ENCODE assay signal across 1 cellular context in the genomic region with DNA sequence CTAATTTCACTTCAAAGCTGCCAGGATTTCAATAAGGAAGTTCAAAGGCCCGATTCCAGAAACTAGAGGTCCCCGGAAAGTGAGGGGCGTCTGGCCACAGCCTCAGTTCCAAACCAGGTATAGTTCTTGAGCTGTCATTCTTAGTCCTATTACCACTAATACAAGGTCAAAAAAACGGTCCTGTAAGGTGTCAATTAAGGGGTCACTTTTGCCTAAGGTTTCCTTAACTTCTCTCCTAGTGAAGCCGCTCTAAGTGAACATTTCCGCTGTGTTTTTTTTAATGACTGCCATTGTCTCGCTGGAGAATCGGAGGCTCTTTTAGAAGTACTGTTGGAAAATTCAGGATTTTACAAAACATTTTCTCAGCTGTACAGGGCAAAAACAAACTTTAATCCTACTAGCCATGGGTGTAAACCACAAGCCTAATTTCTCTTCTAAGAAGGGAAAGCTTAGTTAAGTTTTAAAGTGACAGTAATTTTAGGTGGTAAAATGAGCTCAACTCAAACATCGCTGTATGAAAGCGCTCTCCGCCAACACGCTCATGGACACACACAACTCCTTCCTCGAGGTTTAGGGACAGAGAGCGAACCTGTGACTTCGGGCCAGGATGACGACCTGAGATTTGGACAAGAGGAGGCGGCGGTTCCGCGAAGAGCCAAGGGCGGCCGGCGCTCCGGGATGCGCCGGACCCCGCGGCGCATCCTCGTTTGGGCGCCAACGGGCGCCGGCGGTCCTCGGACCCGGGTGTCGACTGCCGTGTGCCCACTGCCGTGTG.
TF ChIP-seq lines count a peak whose summit lies in the region.

No MANE protein-coding gene starts in this region.

TF ChIP-seq in H1, 55 proteins besides CTCF, POLR2A, EP300 and RAD21 (continued from another document):
- TF ChIP-seq, protein P1, sequence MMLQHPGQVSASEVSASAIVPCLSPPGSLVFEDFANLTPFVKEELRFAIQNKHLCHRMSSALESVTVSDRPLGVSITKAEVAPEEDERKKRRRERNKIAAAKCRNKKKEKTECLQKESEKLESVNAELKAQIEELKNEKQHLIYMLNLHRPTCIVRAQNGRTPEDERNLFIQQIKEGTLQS (IDR thresholded peaks at IDR 0.05; ENCODE audit: insufficient read depth, low read depth, low read length) = no peak
- TF ChIP-seq BCL11A (IDR thresholded peaks at IDR 0.05; ENCODE audit: low read depth in 2 of 2, low read length in 2 of 2) = no peak
- TF ChIP-seq SAP30 (IDR thresholded peaks at IDR 0.05; ENCODE audit: insufficient read depth, insufficient replicate concordance, low read length) = no peak
- TF ChIP-seq CHD2 (IDR thresholded peaks at IDR 0.05; ENCODE audit: low read length) = no peak
- TF ChIP-seq ASH2L (IDR thresholded peaks at IDR 0.05; ENCODE audit: low read length) = no peak
- TF ChIP-seq HDAC2 (IDR thresholded peaks at IDR 0.05; ENCODE audit: borderline replicate concordance in 1 of 2, low read depth in 2 of 2, low read length in 2 of 2) = no peak
- TF ChIP-seq MAFK (IDR thresholded peaks at IDR 0.05; ENCODE audit: low read depth, low read length) = no peak
- TF ChIP-seq SRF (IDR thresholded peaks at IDR 0.05; ENCODE audit: low read depth, low read length) = no peak
- no peak for TF ChIP-seq SUZ12 (IDR thresholded peaks at IDR 0.05; ENCODE audit: low read length)
- TF ChIP-seq KDM4A (IDR thresholded peaks at IDR 0.05; ENCODE audit: low read depth, low read length, severe bottlenecking) = no peak
- TF ChIP-seq POU5F1 (IDR thresholded peaks at IDR 0.05; ENCODE audit: low read depth, low read length) = no peak
- TF ChIP-seq KDM1A (IDR thresholded peaks at IDR 0.05; ENCODE audit: borderline replicate concordance, low read length) = no peak
- no peak for TF ChIP-seq NANOG (IDR thresholded peaks at IDR 0.05; ENCODE audit: insufficient read depth, low read depth, low read length, poor library complexity, severe bottlenecking)
- TF ChIP-seq RFX5 (IDR thresholded peaks at IDR 0.05; ENCODE audit: borderline replicate concordance, low read depth, low read length) = no peak
- no peak for TF ChIP-seq JUN (IDR thresholded peaks at IDR 0.05; ENCODE audit: low read depth, low read length)
